8 cellular contexts compared by ENCODE assay signal in genomic region chr10:132942101-132942739, GRCh38. TPM values are rescaled to one million over a fixed set of nuclear protein-coding genes. Genes with fewer than 3 reads are reported as not detected.
DNase-seq lines count a peak whose midpoint lies in the region; ATAC-seq and TF ChIP-seq lines count a peak whose summit lies in the region.

Gene CFAP46, minus strand, starts transcription at chr10:132942570. Its CDS starts 86 bp downstream, at chr10:132942484.

- peak within 1 kb of the TSS; percentile 57 for H3K4me3 ChIP-seq in fibroblast of pulmonary artery (replicated peaks; ENCODE audit: low read depth, low read length)

- H3K36me3 Mint-ChIP-seq in activated B cell treated with CpG ODN at 0.5 μM for 24 hours (ENCODE audit: low read depth) (no peaks in the 10 kb centered on the region), natural killer cell (no peaks in the 10 kb centered on the region)

- H3K27me3 Mint-ChIP-seq in activated B cell treated with CpG ODN at 0.5 μM for 24 hours = peaks cover 45% of the 10 kb centered on the region
- H3K27me3 Mint-ChIP-seq in natural killer cell (ENCODE audit: low read depth in 2 of 2) = peaks cover 50 to 60% of the 10 kb centered on the region in 2 donors

- H3K27ac Mint-ChIP-seq in activated B cell treated with CpG ODN at 0.5 μM for 24 hours (peak within 1 kb of the TSS; percentile 30), natural killer cell (peak within 1 kb of the TSS in 1 of 2 donors; percentile 69)

- no peaks in the 10 kb centered on the region for H3K9me3 Mint-ChIP-seq in activated B cell treated with CpG ODN at 0.5 μM for 24 hours
- no peaks in the 10 kb centered on the region for H3K9me3 Mint-ChIP-seq in natural killer cell

- peak within 1 kb of the TSS; percentile 83 for H3K4me3 Mint-ChIP-seq in activated B cell treated with CpG ODN at 0.5 μM for 24 hours
- H3K4me3 Mint-ChIP-seq in natural killer cell = peak within 1 kb of the TSS; percentile 84

- POLR2A ChIA-PET in activated B cell treated with CpG ODN at 0.5 μM for 24 hours (lab: Charles Lee) = no interaction called here

- DNase-seq in NCI-H2196 (lab: John Stamatoyannopoulos, UW; ENCODE audit: unreplicated experiment) = peak; percentile 4
- no peak for DNase-seq in NCI-H2196 treated with DMSO at 0.1 percent for 48 hours (lab: John Stamatoyannopoulos, UW; ENCODE audit: unreplicated experiment)
- peak; percentile 44 for DNase-seq in activated B cell treated with CpG ODN at 0.5 μM for 24 hours
- peak; percentile 63 for DNase-seq in fibroblast of pulmonary artery (ENCODE audit: low read depth)
- DNase-seq in natural killer cell = peak; percentile 29
- no peak for DNase-seq in COR-L47 (lab: John Stamatoyannopoulos, UW)
- DNase-seq in NOMO-1 (lab: John Stamatoyannopoulos, UW; ENCODE audit: unreplicated experiment in 2 of 2) = no peak

- no peak for ATAC-seq in activated B cell treated with CpG ODN at 0.5 μM for 24 hours (ENCODE audit: low read depth)
- ATAC-seq in natural killer cell = peak in 2 of 3 donors; percentile 38 to 53
- no peak for ATAC-seq in HG02642 (IDR thresholded peaks at IDR 0.05; ENCODE audit: poor library complexity, unreplicated experiment)

- intact Hi-C loops in activated B cell treated with CpG ODN at 0.5 μM for 24 hours (cut with micrococcal nuclease) (loop anchor here (10.0 kb wide), 1 partner anchor 313 kb away; no protein-coding TSS in a partner anchor), natural killer cell (cut with micrococcal nuclease) (no loop called here)

- H3K4me1 Mint-ChIP-seq in activated B cell treated with CpG ODN at 0.5 μM for 24 hours (peaks cover 37% of the 10 kb centered on the region), natural killer cell (peaks cover 5 to 6% of the 10 kb centered on the region in 2 donors)

- CTCF ChIA-PET in activated B cell treated with CpG ODN at 0.5 μM for 24 hours (lab: Charles Lee) = no interaction called here

- TF ChIP-seq CTCF in activated B cell treated with CpG ODN at 0.5 μM for 24 hours (IDR thresholded peaks at IDR 0.05) (no peak), fibroblast of pulmonary artery (IDR thresholded peaks at IDR 0.05; ENCODE audit: low read length, missing control alignments) (no peak), natural killer cell (IDR thresholded peaks at IDR 0.05) (no peak)

RNA-seq across cellular contexts. Expression of gene CFAP46, which starts in this region (rescaled TPM):
- total RNA-seq in activated B cell treated with CpG ODN at 0.5 μM for 24 hours (1.6 and 3.7 TPM in 2 replicates), natural killer cell (under 1 TPM in 1 of 3 donors, not detected in 2; 0.35 TPM)

Comparison
In these comparisons a context has a peak if more than half of its experiments do, and no peak if none do; other contexts are left out.
1. DNase-seq: peak in NCI-H2196 (single experiment), activated B cell treated with CpG ODN at 0.5 μM for 24 hours (single experiment) and fibroblast of pulmonary artery (single experiment); none in NCI-H2196 treated with DMSO at 0.1 percent for 48 hours (single experiment), COR-L47 (single experiment) and NOMO-1 (0 of 2).
2. Peak in DNase-seq and ATAC-seq in natural killer cell; RNA of the gene not detected or under 1 TPM.